Comparison of ENCODE assay signal across 1 cellular context in genomic region chr5:71589903-71590302, GRCh38.
TF ChIP-seq lines count a peak whose summit lies in the region.

No MANE protein-coding gene starts in this region.

TF ChIP-seq in H1, 55 proteins besides CTCF, POLR2A, EP300 and RAD21:
- TF ChIP-seq CEBPB (IDR thresholded peaks at IDR 0.05; ENCODE audit: low read depth, low read length) (no peak), SAP30 (IDR thresholded peaks at IDR 0.05; ENCODE audit: insufficient read depth, insufficient replicate concordance, low read length) (no peak), EZH2 (IDR thresholded peaks at IDR 0.05; ENCODE audit: low read depth, low read length, severe bottlenecking) (no peak), CBX8 (IDR thresholded peaks at IDR 0.05; ENCODE audit: borderline replicate concordance, low read depth, low read length) (no peak), CREB1 (IDR thresholded peaks at IDR 0.05) (no peak), GTF2F1 (IDR thresholded peaks at IDR 0.05; ENCODE audit: borderline replicate concordance, low read depth, low read length) (no peak), YY1 (IDR thresholded peaks at IDR 0.05; ENCODE audit: low read depth, low read length) (no peak), CHD7 (IDR thresholded peaks at IDR 0.05; ENCODE audit: insufficient replicate concordance, low read length) (no peak), TAF7 (optimal IDR thresholded peaks at IDR 0.05; ENCODE audit: borderline replicate concordance, low read depth, low read length) (no peak), KDM4A (IDR thresholded peaks at IDR 0.05; ENCODE audit: low read depth, low read length, severe bottlenecking) (no peak), CBX5 (IDR thresholded peaks at IDR 0.05; ENCODE audit: low read depth, low read length) (no peak), TCF12 (IDR thresholded peaks at IDR 0.05; ENCODE audit: low read depth, low read length) (no peak), ATF2 (IDR thresholded peaks at IDR 0.05; ENCODE audit: low read length) (no peak), TEAD4 (IDR thresholded peaks at IDR 0.05; ENCODE audit: low read depth, low read length) (no peak), SP1 (IDR thresholded peaks at IDR 0.05; ENCODE audit: low read depth, low read length) (no peak), KDM1A (IDR thresholded peaks at IDR 0.05; ENCODE audit: borderline replicate concordance, low read length) (no peak), SP4 (IDR thresholded peaks at IDR 0.05; ENCODE audit: low read length) (no peak), JUND (IDR thresholded peaks at IDR 0.05; ENCODE audit: low read length) (no peak), NANOG (IDR thresholded peaks at IDR 0.05; ENCODE audit: insufficient read depth, low read depth, low read length, poor library complexity, severe bottlenecking) (no peak)
